Comparison of ENCODE assay signal across 8 cellular contexts in genomic region chr16:30786115-30786935, GRCh38. TPM values are rescaled to one million over a fixed set of nuclear protein-coding genes. Genes with fewer than 3 reads are reported as not detected.
A peak's percentile ranks its signal among the peaks of the same experiment; 100 is the strongest.
DNase-seq lines count a peak whose midpoint lies in the region; ATAC-seq and TF ChIP-seq lines count a peak whose summit lies in the region.

No MANE protein-coding gene starts in this region.

- no peaks in the 10 kb centered on the region for H3K9me3 Mint-ChIP-seq in Calu3 (ENCODE audit: low read depth, unreplicated experiment)
- H3K9me3 Mint-ChIP-seq in IgD-negative memory B cell, result no peaks in the 10 kb centered on the region
- H3K9me3 Mint-ChIP-seq in activated naive CD8-positive, alpha-beta T cell treated with anti-CD3 and anti-CD28 coated beads for 36 hours, result no peaks in the 10 kb centered on the region

- 2 to 7% (median 5%) methylated on average over 18 to 56 of the region's 57 CpGs for WGBS in psoas muscle, 3 donors

- no TSS peak for BruUV-seq in Calu3 (replicated peaks; lab: Mats Ljungman, UMichigan)

- H3K4me1 ChIP-seq in psoas muscle, result no peaks in the 10 kb centered on the region

- intact Hi-C loops in Calu3 (cut with micrococcal nuclease; ENCODE audit: unreplicated experiment), result loop anchor here (2.0 to 5.0 kb wide), 2 partner anchors 18 to 91 kb away; no protein-coding TSS in a partner anchor
- intact Hi-C loops in left ventricle myocardium superior (cut with micrococcal nuclease), result no loop called here
- intact Hi-C loops in psoas muscle (cut with DNase I), result no loop called here

- ATAC-seq in left ventricle myocardium superior (peak; percentile 69), psoas muscle (peak; percentile 38 to 56 (median 55)), HG02840 (IDR thresholded peaks at IDR 0.05; ENCODE audit: low FRiP score, unreplicated experiment) (no peak), GM19035 (IDR thresholded peaks at IDR 0.05; ENCODE audit: unreplicated experiment) (no peak)

- peak overlapping the region; percentile 83 for H3K27ac ChIP-seq in psoas muscle

- peaks cover 23% of the 10 kb centered on the region for H3K4me1 Mint-ChIP-seq in Calu3 (ENCODE audit: low read depth, unreplicated experiment)
- H3K4me1 Mint-ChIP-seq in IgD-negative memory B cell, result peaks cover 0 to 6% (median 6%) of the 10 kb centered on the region in 3 donors
- H3K4me1 Mint-ChIP-seq in activated naive CD8-positive, alpha-beta T cell treated with anti-CD3 and anti-CD28 coated beads for 36 hours, result peaks cover 20% of the 10 kb centered on the region

- H3K4me3 Mint-ChIP-seq in Calu3 (ENCODE audit: low read depth, unreplicated experiment), result peak overlapping the region; percentile 88
- H3K4me3 Mint-ChIP-seq in IgD-negative memory B cell, result peak overlapping the region; percentile 58 to 88 (median 69)
- H3K4me3 Mint-ChIP-seq in activated naive CD8-positive, alpha-beta T cell treated with anti-CD3 and anti-CD28 coated beads for 36 hours, result peak overlapping the region; percentile 78

- peak; percentile 66 for DNase-seq in Calu3
- no peak for DNase-seq in activated naive CD8-positive, alpha-beta T cell treated with anti-CD3 and anti-CD28 coated beads for 36 hours
- peak; percentile 63 for DNase-seq in left ventricle myocardium superior
- peak in 1 of 2 donors; percentile 41 for DNase-seq in psoas muscle
- no peak for DNase-seq in NCI-H1436 treated with DMSO at 0.1 percent for 48 hours (lab: John Stamatoyannopoulos, UW)

- CTCF ChIA-PET in Calu3 (lab: Charles Lee), result interaction anchor here (0.6 to 2.5 kb wide), 4 partner anchors 10 to 886 kb away, joined by 3 to 14 read pairs (median 4); partner anchors contain the start of gene ASPHD1

- H3K36me3 Mint-ChIP-seq in Calu3 (ENCODE audit: insufficient read depth, unreplicated experiment), result peaks cover 56% of the 10 kb centered on the region
- H3K36me3 Mint-ChIP-seq in IgD-negative memory B cell, result no peaks in the 10 kb centered on the region
- H3K36me3 Mint-ChIP-seq in activated naive CD8-positive, alpha-beta T cell treated with anti-CD3 and anti-CD28 coated beads for 36 hours, result peaks cover 6% of the 10 kb centered on the region

- no peaks in the 10 kb centered on the region for H3K27me3 ChIP-seq in psoas muscle (ENCODE audit: insufficient read depth in 3 of 3, low read length in 2 of 3)

- TF ChIP-seq CTCF in Calu3 (IDR thresholded peaks at IDR 0.05; ENCODE audit: unreplicated experiment) (no peak), psoas muscle (IDR thresholded peaks at IDR 0.05) (no peak)

- no peaks in the 10 kb centered on the region for H3K9me3 ChIP-seq in psoas muscle

- no peaks in the 10 kb centered on the region for H3K27me3 Mint-ChIP-seq in Calu3 (ENCODE audit: unreplicated experiment)
- H3K27me3 Mint-ChIP-seq in IgD-negative memory B cell, result peaks cover 18% of the 10 kb centered on the region
- H3K27me3 Mint-ChIP-seq in activated naive CD8-positive, alpha-beta T cell treated with anti-CD3 and anti-CD28 coated beads for 36 hours, result no peaks in the 10 kb centered on the region

- H3K27ac Mint-ChIP-seq in Calu3 (ENCODE audit: unreplicated experiment) (peak overlapping the region; percentile 73), IgD-negative memory B cell (no peak overlapping the region)
- no peak overlapping the region for H3K27ac Mint-ChIP-seq in activated naive CD8-positive, alpha-beta T cell treated with anti-CD3 and anti-CD28 coated beads for 36 hours

- H3K4me3 ChIP-seq in psoas muscle, result peak overlapping the region; percentile 98

- H3K36me3 ChIP-seq in psoas muscle (ENCODE audit: insufficient read depth in 1 of 2, low read depth in 1 of 2), result peaks cover 0 to 29% of the 10 kb centered on the region in 2 donors

RNA-seq across cellular contexts. Expression of gene ZNF629, which starts 0.7 kb away (rescaled TPM):
- 29.9 and 32.6 TPM in 2 replicates for total RNA-seq in Calu3 (2022)
- 0.30 TPM for polyA plus RNA-seq in IgD-negative memory B cell
- total RNA-seq in activated naive CD8-positive, alpha-beta T cell treated with anti-CD3 and anti-CD28 coated beads for 36 hours, result 1 to 10 TPM; 5.4 to 5.5 TPM
- total RNA-seq in left ventricle myocardium superior, result 19.2 TPM
- total RNA-seq in psoas muscle, result 10 to 100 TPM in 3 of 4 donors, 1 to 10 TPM in 1; 5.3 to 15.9 (median 13.1) TPM
- polyA plus RNA-seq in psoas muscle, result 1 to 10 TPM; 1.5 to 7.8 (median 4.4) TPM

RNA-seq across cellular contexts. Expression of gene RNF40, which starts 24.2 kb away (rescaled TPM):
- total RNA-seq in Calu3 (2022) (130 and 136 TPM in 2 replicates), left ventricle myocardium superior (49.3 TPM), psoas muscle (10 to 100 TPM; 26.8 to 49.1 (median 36.5) TPM)
- polyA plus RNA-seq in IgD-negative memory B cell (56.0 TPM), psoas muscle (10 to 100 TPM; 29.1 to 42.2 (median 33.2) TPM)
- total RNA-seq in activated naive CD8-positive, alpha-beta T cell treated with anti-CD3 and anti-CD28 coated beads for 36 hours, result 100 to 1,000 TPM in 1 of 2 experiments, 10 to 100 TPM in 1; 95.2 to 107 TPM

RNA-seq across cellular contexts. Expression of gene CFAP119, which starts 24.5 kb away (rescaled TPM):
- total RNA-seq in Calu3 (2022) (13.7 and 13.8 TPM in 2 replicates), left ventricle myocardium superior (1.1 TPM), psoas muscle (1 to 10 TPM in 1 of 4 donors, under 1 TPM in 3; 0.52 to 2.4 (median 0.78) TPM)
- polyA plus RNA-seq in IgD-negative memory B cell (0.63 TPM), psoas muscle (1 to 10 TPM in 1 of 3 donors, under 1 TPM in 2; 0.48 to 3.0 (median 0.63) TPM)
- 1 to 10 TPM; 3.7 to 6.4 TPM for total RNA-seq in activated naive CD8-positive, alpha-beta T cell treated with anti-CD3 and anti-CD28 coated beads for 36 hours

RNA-seq across cellular contexts. Expression of gene PHKG2, which starts 38.1 kb away (rescaled TPM):
- total RNA-seq in Calu3 (2022) (66.7 and 72.8 TPM in 2 replicates), left ventricle myocardium superior (16.7 TPM), psoas muscle (10 to 100 TPM; 10.1 to 13.5 (median 12.9) TPM)
- polyA plus RNA-seq in IgD-negative memory B cell (36.7 TPM), psoas muscle (10 to 100 TPM; 13.2 to 21.3 (median 13.8) TPM)
- total RNA-seq in activated naive CD8-positive, alpha-beta T cell treated with anti-CD3 and anti-CD28 coated beads for 36 hours, result 10 to 100 TPM; 31.1 to 32.0 TPM

Comparison
In these comparisons a context has a peak if more than half of its experiments do, and no peak if none do; other contexts are left out.
1. DNase-seq: peak in Calu3 (single experiment) and left ventricle myocardium superior (single experiment); none in activated naive CD8-positive, alpha-beta T cell treated with anti-CD3 and anti-CD28 coated beads for 36 hours (single experiment) and NCI-H1436 treated with DMSO at 0.1 percent for 48 hours (single experiment).
2. ATAC-seq: peak in left ventricle myocardium superior (single experiment) and psoas muscle (4 of 4); none in HG02840 (single experiment) and GM19035 (single experiment).
3. Peak in every context shown above with its lines, with median percentiles within 50 percentile points of each other: H3K4me3 Mint-ChIP-seq.